Comparison of ENCODE assay signal across 1 cellular context in genomic region chr19:18520848-18521691, GRCh38.
TF ChIP-seq lines count a peak whose summit lies in the region.

No MANE protein-coding gene starts in this region.

TF ChIP-seq in SK-N-SH treated with all-trans-retinoic acid at 6 μM for 48 hours, 23 proteins besides CTCF, POLR2A, EP300 and RAD21 (continued from another document):
- no peak for TF ChIP-seq CSRNP3 (CRISPR knock-in tag; IDR thresholded peaks at IDR 0.05)
- no peak for TF ChIP-seq RARB (CRISPR knock-in tag; IDR thresholded peaks at IDR 0.05)
